ENCODE assay signal across 8 cellular contexts in genomic region chr1:61184035-61184713, GRCh38.
DNase-seq lines count a peak whose midpoint lies in the region; ATAC-seq and TF ChIP-seq lines count a peak whose summit lies in the region.

No MANE protein-coding gene starts in this region.

- peak; percentile 12; the same call in 1 of the 2 replicates for TF ChIP-seq CTCF in HEK293 (tag by site-specific recombination; IDR thresholded peaks at IDR 0.05)
- TF ChIP-seq CTCF in foreskin keratinocyte (conservative IDR thresholded peaks at IDR 0.05) = no peak

- POLR2A ChIA-PET in HEK293 (lab: Yijun Ruan, JAX) = interaction anchor here (0.6 to 0.9 kb wide), 2 partner anchors 102 to 107 kb away, joined by 3 to 12 read pairs; no protein-coding TSS in a partner anchor

- DNase-seq in SJCRH30 (peak; percentile 96 to 97), foreskin keratinocyte (peak; percentile 58 to 88), posterior cingulate gyrus (peak; percentile 89 to 98 (median 92)), GOT3 (lab: John Stamatoyannopoulos, UW) (no peak), SIG-M5 treated with dmso at 0.1 percent for 504 hours (lab: John Stamatoyannopoulos, UW; ENCODE audit: unreplicated experiment) (no peak), COLO668 (lab: John Stamatoyannopoulos, UW; ENCODE audit: unreplicated experiment) (no peak), NCI-H82 (lab: John Stamatoyannopoulos, UW) (no peak)

- ATAC-seq in foreskin keratinocyte = peak; percentile 91

- H3K9me3 ChIP-seq in HEK293 (ENCODE audit: control insufficient read depth, insufficient read depth, low read depth, low read length) (no peaks in the 10 kb centered on the region), SJCRH30 (replicated peaks) (no peaks in the 10 kb centered on the region)

- CTCF ChIA-PET in HEK293 (lab: Yijun Ruan, JAX) = interaction anchor here (0.6 kb wide), 1 partner anchor 9 kb away, joined by 3 read pairs; no protein-coding TSS in a partner anchor

- H3K36me3 ChIP-seq in HEK293 (ENCODE audit: control insufficient read depth in 2 of 2, insufficient read depth in 1 of 2, low read length in 2 of 2) = no peaks in the 10 kb centered on the region
- no peaks in the 10 kb centered on the region for H3K36me3 ChIP-seq in SJCRH30

- H3K4me3 ChIP-seq in HEK293 (ENCODE audit: low read depth, low read length) (no peak overlapping the region), SJCRH30 (peak overlapping the region; percentile 52)

- H3K27me3 ChIP-seq in SJCRH30 (no peaks in the 10 kb centered on the region), foreskin keratinocyte (no peaks in the 10 kb centered on the region)

- intact Hi-C loops in posterior cingulate gyrus (cut with DNase I) = loop anchor here (5.0 kb wide), 3 partner anchors 42 to 102 kb away; partner anchors contain the start of gene NFIA

- peaks cover 29% of the 10 kb centered on the region for H3K4me1 ChIP-seq in HEK293 (ENCODE audit: control insufficient read depth, insufficient read depth, low read length)
- H3K4me1 ChIP-seq in SJCRH30 = peaks cover 43% of the 10 kb centered on the region
- peaks cover 3% of the 10 kb centered on the region for H3K4me1 ChIP-seq in foreskin keratinocyte

- peak overlapping the region; percentile 58 for H3K27ac ChIP-seq in HEK293 (ENCODE audit: extremely low read depth, low read depth, low read length)
- peak overlapping the region; percentile 91 for H3K27ac ChIP-seq in SJCRH30
- H3K27ac ChIP-seq in foreskin keratinocyte = peak overlapping the region; percentile 64

TF ChIP-seq in HEK293, 187 proteins besides CTCF, POLR2A, EP300 and RAD21 (continues in another document):
- TF ChIP-seq SP3 (tag by site-specific recombination; IDR thresholded peaks at IDR 0.05) (no peak), SP2 (tag by site-specific recombination; IDR thresholded peaks at IDR 0.05) (no peak), ZNF394 (tag by site-specific recombination; IDR thresholded peaks at IDR 0.05; ENCODE audit: borderline replicate concordance) (peak; percentile 51; the same call in 1 of the 2 replicates), YY2 (tag by site-specific recombination; IDR thresholded peaks at IDR 0.05) (0 out of 2 replicates have a peak, but pooled peaks have one; percentile 49), SALL2 (tag by site-specific recombination; IDR thresholded peaks at IDR 0.05; ENCODE audit: borderline replicate concordance) (no peak), SP7 (tag by site-specific recombination; IDR thresholded peaks at IDR 0.05) (0 out of 2 replicates have a peak, but pooled peaks have one; percentile 13), ZNF518A (tag by site-specific recombination; conservative IDR thresholded peaks at IDR 0.05; ENCODE audit: low read depth) (0 out of 2 replicates have a peak, but pooled peaks have one; percentile 17), HOXA7 (CRISPR knock-in tag; IDR thresholded peaks at IDR 0.05; ENCODE audit: borderline replicate concordance) (no peak)
- TF ChIP-seq, protein P1, sequence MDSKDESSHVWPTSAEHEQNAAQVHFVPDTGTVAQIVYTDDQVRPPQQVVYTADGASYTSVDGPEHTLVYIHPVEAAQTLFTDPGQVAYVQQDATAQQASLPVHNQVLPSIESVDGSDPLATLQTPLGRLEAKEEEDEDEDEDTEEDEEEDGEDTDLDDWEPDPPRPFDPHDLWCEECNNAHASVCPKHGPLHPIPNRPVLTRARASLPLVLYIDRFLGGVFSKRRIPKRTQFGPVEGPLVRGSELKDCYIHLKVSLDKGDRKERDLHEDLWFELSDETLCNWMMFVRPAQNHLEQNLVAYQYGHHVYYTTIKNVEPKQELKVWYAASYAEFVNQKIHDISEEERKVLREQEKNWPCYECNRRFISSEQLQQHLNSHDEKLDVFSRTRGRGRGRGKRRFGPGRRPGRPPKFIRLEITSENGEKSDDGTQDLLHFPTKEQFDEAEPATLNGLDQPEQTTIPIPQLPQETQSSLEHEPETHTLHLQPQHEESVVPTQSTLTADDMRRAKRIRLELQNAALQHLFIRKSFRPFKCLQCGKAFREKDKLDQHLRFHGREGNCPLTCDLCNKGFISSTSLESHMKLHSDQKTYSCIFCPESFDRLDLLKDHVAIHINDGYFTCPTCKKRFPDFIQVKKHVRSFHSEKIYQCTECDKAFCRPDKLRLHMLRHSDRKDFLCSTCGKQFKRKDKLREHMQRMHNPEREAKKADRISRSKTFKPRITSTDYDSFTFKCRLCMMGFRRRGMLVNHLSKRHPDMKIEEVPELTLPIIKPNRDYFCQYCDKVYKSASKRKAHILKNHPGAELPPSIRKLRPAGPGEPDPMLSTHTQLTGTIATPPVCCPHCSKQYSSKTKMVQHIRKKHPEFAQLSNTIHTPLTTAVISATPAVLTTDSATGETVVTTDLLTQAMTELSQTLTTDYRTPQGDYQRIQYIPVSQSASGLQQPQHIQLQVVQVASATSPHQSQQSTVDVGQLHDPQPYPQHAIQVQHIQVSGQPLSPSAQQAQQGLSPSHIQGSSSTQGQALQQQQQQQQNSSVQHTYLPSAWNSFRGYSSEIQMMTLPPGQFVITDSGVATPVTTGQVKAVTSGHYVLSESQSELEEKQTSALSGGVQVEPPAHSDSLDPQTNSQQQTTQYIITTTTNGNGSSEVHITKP (tag by site-specific recombination; IDR thresholded peaks at IDR 0.05) = peak; percentile 72
- TF ChIP-seq, protein P2, sequence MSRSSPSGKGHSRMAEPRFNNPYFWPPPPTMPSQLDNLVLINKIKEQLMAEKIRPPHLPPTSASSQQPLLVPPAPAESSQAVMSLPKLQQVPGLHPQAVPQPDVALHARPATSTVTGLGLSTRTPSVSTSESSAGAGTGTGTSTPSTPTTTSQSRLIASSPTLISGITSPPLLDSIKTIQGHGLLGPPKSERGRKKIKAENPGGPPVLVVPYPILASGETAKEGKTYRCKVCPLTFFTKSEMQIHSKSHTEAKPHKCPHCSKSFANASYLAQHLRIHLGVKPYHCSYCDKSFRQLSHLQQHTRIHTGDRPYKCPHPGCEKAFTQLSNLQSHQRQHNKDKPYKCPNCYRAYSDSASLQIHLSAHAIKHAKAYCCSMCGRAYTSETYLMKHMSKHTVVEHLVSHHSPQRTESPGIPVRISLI (tag by site-specific recombination; IDR thresholded peaks at IDR 0.05) = peak; percentile 87
- TF ChIP-seq, protein P3, sequence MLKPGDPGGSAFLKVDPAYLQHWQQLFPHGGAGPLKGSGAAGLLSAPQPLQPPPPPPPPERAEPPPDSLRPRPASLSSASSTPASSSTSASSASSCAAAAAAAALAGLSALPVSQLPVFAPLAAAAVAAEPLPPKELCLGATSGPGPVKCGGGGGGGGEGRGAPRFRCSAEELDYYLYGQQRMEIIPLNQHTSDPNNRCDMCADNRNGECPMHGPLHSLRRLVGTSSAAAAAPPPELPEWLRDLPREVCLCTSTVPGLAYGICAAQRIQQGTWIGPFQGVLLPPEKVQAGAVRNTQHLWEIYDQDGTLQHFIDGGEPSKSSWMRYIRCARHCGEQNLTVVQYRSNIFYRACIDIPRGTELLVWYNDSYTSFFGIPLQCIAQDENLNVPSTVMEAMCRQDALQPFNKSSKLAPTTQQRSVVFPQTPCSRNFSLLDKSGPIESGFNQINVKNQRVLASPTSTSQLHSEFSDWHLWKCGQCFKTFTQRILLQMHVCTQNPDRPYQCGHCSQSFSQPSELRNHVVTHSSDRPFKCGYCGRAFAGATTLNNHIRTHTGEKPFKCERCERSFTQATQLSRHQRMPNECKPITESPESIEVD (tag by site-specific recombination; IDR thresholded peaks at IDR 0.05) = peak; percentile 93
- TF ChIP-seq, protein P4, sequence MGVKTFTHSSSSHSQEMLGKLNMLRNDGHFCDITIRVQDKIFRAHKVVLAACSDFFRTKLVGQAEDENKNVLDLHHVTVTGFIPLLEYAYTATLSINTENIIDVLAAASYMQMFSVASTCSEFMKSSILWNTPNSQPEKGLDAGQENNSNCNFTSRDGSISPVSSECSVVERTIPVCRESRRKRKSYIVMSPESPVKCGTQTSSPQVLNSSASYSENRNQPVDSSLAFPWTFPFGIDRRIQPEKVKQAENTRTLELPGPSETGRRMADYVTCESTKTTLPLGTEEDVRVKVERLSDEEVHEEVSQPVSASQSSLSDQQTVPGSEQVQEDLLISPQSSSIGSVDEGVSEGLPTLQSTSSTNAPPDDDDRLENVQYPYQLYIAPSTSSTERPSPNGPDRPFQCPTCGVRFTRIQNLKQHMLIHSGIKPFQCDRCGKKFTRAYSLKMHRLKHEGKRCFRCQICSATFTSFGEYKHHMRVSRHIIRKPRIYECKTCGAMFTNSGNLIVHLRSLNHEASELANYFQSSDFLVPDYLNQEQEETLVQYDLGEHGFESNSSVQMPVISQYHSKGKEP (tag by site-specific recombination; IDR thresholded peaks at IDR 0.05) = peak; percentile 63; the same call in 1 of the 2 replicates

Comparison
In these comparisons a context has a peak if more than half of its experiments do, and no peak if none do; other contexts are left out.
1. DNase-seq: peak in SJCRH30 (2 of 2), foreskin keratinocyte (2 of 2) and posterior cingulate gyrus (10 of 10); none in GOT3 (single experiment), SIG-M5 treated with dmso at 0.1 percent for 504 hours (single experiment), COLO668 (single experiment) and NCI-H82 (single experiment).
2. Peak in every context shown above with its lines, with median percentiles within 50 percentile points of each other: H3K27ac ChIP-seq.